Comparison of ENCODE assay signal across 9 cellular contexts in the genomic region with DNA sequence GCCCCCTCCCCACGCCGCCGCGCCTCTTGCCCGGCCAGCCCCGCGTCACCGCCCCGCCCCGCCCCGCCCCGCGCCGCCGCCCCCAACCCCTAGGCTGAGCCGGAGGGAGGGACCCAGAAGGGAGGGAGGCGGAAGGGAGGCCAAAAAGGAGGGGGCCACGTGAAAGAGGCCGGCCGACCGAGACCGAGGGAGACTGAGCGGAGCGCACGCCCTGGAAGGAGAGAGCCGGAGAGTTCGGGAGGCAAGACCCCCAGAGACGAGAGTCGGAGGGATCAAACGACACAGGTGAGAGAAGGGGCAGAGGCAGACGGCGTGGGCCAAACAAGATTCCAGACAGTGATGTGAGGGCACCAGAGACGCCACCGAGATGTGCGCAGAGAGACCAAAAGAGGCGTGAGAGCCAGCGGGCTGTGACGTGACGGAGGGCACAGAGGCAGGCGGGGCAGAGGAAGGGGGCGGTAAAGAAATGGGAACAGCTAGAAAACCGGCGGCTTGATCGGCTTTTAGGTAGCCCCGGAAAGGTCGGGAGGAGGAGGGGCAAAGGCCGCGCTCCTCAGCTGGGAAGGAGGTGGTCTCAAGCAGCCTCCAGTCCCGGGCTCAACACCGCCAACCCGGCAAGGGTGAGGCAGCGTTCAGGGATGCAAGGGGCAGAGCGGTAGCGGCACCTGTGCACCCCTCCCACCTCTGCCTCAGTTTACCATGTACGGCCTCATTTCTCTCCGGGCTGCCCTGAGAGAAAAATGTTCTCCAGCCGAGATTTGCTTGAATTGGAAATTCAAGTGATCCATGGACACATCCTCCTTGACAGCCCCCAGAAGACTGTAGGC. TPM values are rescaled to one million over a fixed set of nuclear protein-coding genes. Genes with fewer than 3 reads are reported as not detected.
A peak's percentile ranks its signal among the peaks of the same experiment; 100 is the strongest.
DNase-seq lines count a peak whose midpoint lies in the region; ATAC-seq and TF ChIP-seq lines count a peak whose summit lies in the region.
"Had no signal": no experiment of that assay in that cellular context is flagged by ENCODE, and none has a peak within 500 bp of the region (broad histone marks: within the 10 kb centered on the region; RNA-seq: fewer than 3 reads in every experiment).

No MANE protein-coding gene starts in this region.

- H3K36me3 Mint-ChIP-seq in CD4-positive, alpha-beta T cell (ENCODE audit: low read depth), result no peaks in the 10 kb centered on the region
- H3K36me3 Mint-ChIP-seq in naive thymus-derived CD8-positive, alpha-beta T cell, result peaks cover 0 to 7% (median 3%) of the 10 kb centered on the region in 3 donors

- peak overlapping the region in 2 of 4 donors; percentile 12 for H3K4me3 ChIP-seq in Peyer's patch

- DNase-seq in CD4-positive, alpha-beta T cell, result peak in 3 of 10 experiments; percentile 25 to 42 (median 42)
- DNase-seq in NCI-H1930 (lab: John Stamatoyannopoulos, UW), result peak; percentile 45 to 49
- DNase-seq in activated naive CD4-positive, alpha-beta T cell treated with anti-CD3 and anti-CD28 coated beads, Interleukin-2, amount 50 U/mL, for 16 hours, result peak; percentile 44
- DNase-seq in naive thymus-derived CD8-positive, alpha-beta T cell, result peak in 6 of 10 donors; percentile 26 to 51 (median 31)
- DNase-seq in Peyer's patch, result no peak
- no peak for DNase-seq in caudate nucleus (lab: John Stamatoyannopoulos, UW)

- peaks cover 81% of the 10 kb centered on the region for H3K27me3 Mint-ChIP-seq in CD4-positive, alpha-beta T cell
- H3K27me3 Mint-ChIP-seq in naive thymus-derived CD8-positive, alpha-beta T cell, result peaks cover 28 to 94% (median 57%) of the 10 kb centered on the region in 5 donors

- intact Hi-C loops in CD4-positive, alpha-beta T cell (cut with DNase I, micrococcal nuclease), result no loop called here

- peaks cover 90% of the 10 kb centered on the region for H3K27me3 ChIP-seq in CD4-positive, alpha-beta T cell (ENCODE audit: control insufficient read depth, insufficient read depth, low read length)
- peaks cover 0 to 91% of the 10 kb centered on the region in 2 donors for H3K27me3 ChIP-seq in Peyer's patch

- POLR2A ChIA-PET in CD4-positive, alpha-beta T cell (lab: Charles Lee), result no interaction called here
- POLR2A ChIA-PET in naive thymus-derived CD8-positive, alpha-beta T cell (lab: Charles Lee), result no interaction called here

- no peak for TF ChIP-seq POLR2A in Peyer's patch (IDR thresholded peaks at IDR 0.05)
- no peak for TF ChIP-seq POLR2A in GM18505 (IDR thresholded peaks at IDR 0.05; ENCODE audit: borderline replicate concordance, extremely low read depth, insufficient read depth, insufficient read length)

- no peaks in the 10 kb centered on the region for H3K9me3 Mint-ChIP-seq in CD4-positive, alpha-beta T cell
- H3K9me3 Mint-ChIP-seq in naive thymus-derived CD8-positive, alpha-beta T cell, result no peaks in the 10 kb centered on the region

- no peak overlapping the region for H3K27ac ChIP-seq in CD4-positive, alpha-beta T cell (ENCODE audit: low read depth, low read length)
- H3K27ac ChIP-seq in Peyer's patch (no peak overlapping the region), caudate nucleus (ENCODE audit: low read depth, low read length) (no peak overlapping the region)

- peaks cover 53% of the 10 kb centered on the region for H3K4me1 Mint-ChIP-seq in CD4-positive, alpha-beta T cell (ENCODE audit: low read depth)
- H3K4me1 Mint-ChIP-seq in naive thymus-derived CD8-positive, alpha-beta T cell, result peaks cover 21 to 68% (median 53%) of the 10 kb centered on the region in 4 donors

- CTCF ChIA-PET in CD4-positive, alpha-beta T cell (lab: Charles Lee), result no interaction called here

- H3K9me3 ChIP-seq in CD4-positive, alpha-beta T cell (ENCODE audit: control insufficient read depth, low read length), result no peaks in the 10 kb centered on the region
- no peaks in the 10 kb centered on the region for H3K9me3 ChIP-seq in Peyer's patch

- peak; percentile 73 for ATAC-seq in CD4-positive, alpha-beta T cell (ENCODE audit: poor library complexity)
- peak; percentile 43 to 68 for ATAC-seq in naive thymus-derived CD8-positive, alpha-beta T cell
- ATAC-seq in HG03342 (IDR thresholded peaks at IDR 0.05; ENCODE audit: unreplicated experiment) (no peak), GM18505 (IDR thresholded peaks at IDR 0.05; ENCODE audit: unreplicated experiment) (no peak)

- no peaks in the 10 kb centered on the region for H3K36me3 ChIP-seq in Peyer's patch

- peaks cover 0 to 70% (median 24%) of the 10 kb centered on the region in 4 donors for H3K4me1 ChIP-seq in Peyer's patch

- TF ChIP-seq CTCF in CD4-positive, alpha-beta T cell (IDR thresholded peaks at IDR 0.05), result no peak
- TF ChIP-seq CTCF in Peyer's patch (IDR thresholded peaks at IDR 0.05), result no peak

- H3K27ac Mint-ChIP-seq in CD4-positive, alpha-beta T cell, result no peak overlapping the region
- H3K27ac Mint-ChIP-seq in naive thymus-derived CD8-positive, alpha-beta T cell, result peak overlapping the region in 3 of 10 donors; percentile 25 to 76 (median 40)

- peak overlapping the region; percentile 63 for H3K4me3 Mint-ChIP-seq in CD4-positive, alpha-beta T cell
- peak overlapping the region; percentile 65 to 85 (median 78) for H3K4me3 Mint-ChIP-seq in naive thymus-derived CD8-positive, alpha-beta T cell

RNA-seq across cellular contexts. Expression of a gene that starts 0.4 kb away (rescaled TPM):
- under 1 TPM; 0.17 to 0.33 TPM for total RNA-seq in CD4-positive, alpha-beta T cell
- not detected for total RNA-seq in naive thymus-derived CD8-positive, alpha-beta T cell
- polyA plus RNA-seq in naive thymus-derived CD8-positive, alpha-beta T cell, result not detected
- not detected for total RNA-seq in Peyer's patch
- total RNA-seq: myocyte had no signal

Comparison
In these comparisons a context has a peak if more than half of its experiments do, and no peak if none do; other contexts are left out.
1. ATAC-seq: peak in CD4-positive, alpha-beta T cell (single experiment) and naive thymus-derived CD8-positive, alpha-beta T cell (2 of 2); none in HG03342 (single experiment) and GM18505 (single experiment).
2. DNase-seq: peak in NCI-H1930 (2 of 2), activated naive CD4-positive, alpha-beta T cell treated with anti-CD3 and anti-CD28 coated beads, Interleukin-2, amount 50 U/mL, for 16 hours (single experiment) and naive thymus-derived CD8-positive, alpha-beta T cell (6 of 10); none in Peyer's patch (0 of 3) and caudate nucleus (0 of 61).